ENCODE assay signal across 16 cellular contexts in the genomic region with DNA sequence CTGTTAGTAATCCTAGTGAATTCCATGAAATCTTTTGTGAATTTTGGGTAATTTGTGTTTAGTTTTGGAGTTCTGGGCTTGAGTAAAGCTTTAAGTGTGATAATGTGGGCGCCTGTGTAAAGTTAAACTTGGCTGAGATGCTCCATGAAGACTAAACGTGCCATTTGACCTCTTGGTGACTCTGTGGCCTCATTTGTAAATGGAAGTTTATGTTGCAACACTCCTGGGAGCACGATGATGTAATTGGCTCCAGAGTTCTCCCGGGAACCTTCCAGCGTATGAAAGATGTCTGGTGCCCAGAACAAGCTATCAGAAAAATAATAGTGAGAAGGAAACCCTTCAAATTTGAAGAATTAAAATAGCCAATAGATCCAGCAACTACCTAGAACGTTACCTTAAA.
DNase-seq lines count a peak whose midpoint lies in the region; TF ChIP-seq lines count a peak whose summit lies in the region.
"Had no signal": no experiment of that assay in that cellular context is flagged by ENCODE, and none has a peak within 500 bp of the region (broad histone marks: within the 10 kb centered on the region; RNA-seq: fewer than 3 reads in every experiment).

No MANE protein-coding gene starts in this region.

- DNase-seq in NCI-H226 = peak; percentile 5
- DNase-seq in fibroblast of peridontal ligament (ENCODE audit: extremely low read depth) = peak; percentile 70
- DNase-seq in myocyte (ENCODE audit: low read depth) = peak; percentile 50
- no peak for DNase-seq in foreskin melanocyte
- no peak for DNase-seq in endodermal cell
- no peak for DNase-seq in COR-L47 (lab: John Stamatoyannopoulos, UW)
- no peak for DNase-seq in dermis blood vessel endothelial cell
- DNase-seq: activated naive CD4-positive, alpha-beta T cell treated with anti-CD3 and anti-CD28 coated beads for 36 hours; central memory CD4-positive, alpha-beta T cell; GOT3; NCI-H146; NCI-H524 treated with DMSO at 0.1 percent for 48 hours; stimulated activated naive CD4-positive, alpha-beta T cell treated with Interleukin-2 at 50 U/mL for 16 hours had no signal

- H3K4me1 ChIP-seq in ACC112 (ENCODE audit: control insufficient read depth, insufficient read depth, low read length, unreplicated experiment) (peaks cover 45% of the 10 kb centered on the region), endodermal cell (ENCODE audit: control insufficient read depth, insufficient read depth, low read length) (no peaks in the 10 kb centered on the region)

- no peaks in the 10 kb centered on the region for H3K9me3 ChIP-seq in endodermal cell (ENCODE audit: control insufficient read depth, low read length)

- H3K9ac ChIP-seq in endodermal cell (ENCODE audit: extremely low read depth, low read length, poor library complexity, severe bottlenecking) = no peak overlapping the region

- TF ChIP-seq CTCF in endodermal cell (conservative IDR thresholded peaks at IDR 0.05) = no peak

- no peak overlapping the region for H3K4me3 Mint-ChIP-seq in endodermal cell
- H3K4me3 Mint-ChIP-seq: activated naive CD4-positive, alpha-beta T cell treated with anti-CD3 and anti-CD28 coated beads for 36 hours; neural crest cell had no signal

- WGBS in endodermal cell (ENCODE audit: insufficient coverage in 1 of 2, insufficient read length in 1 of 2), 2 experiments = 85% methylated on average over 5 to 6 of the region's 6 CpGs

- H3K27me3 ChIP-seq in ACC112 (ENCODE audit: insufficient read depth, low read length) (no peaks in the 10 kb centered on the region), endodermal cell (ENCODE audit: control insufficient read depth, insufficient read depth, low read length, poor library complexity, severe bottlenecking) (no peaks in the 10 kb centered on the region)

- H3K79me2 ChIP-seq in ACC112 (ENCODE audit: control insufficient read depth, insufficient read depth, low read length, unreplicated experiment) = no peaks in the 10 kb centered on the region

- H3K36me3 ChIP-seq in ACC112 (ENCODE audit: insufficient read depth, low read length) = no peaks in the 10 kb centered on the region
- no peaks in the 10 kb centered on the region for H3K36me3 ChIP-seq in endodermal cell (ENCODE audit: control insufficient read depth, insufficient read depth, low read length)

- H3K4me3 ChIP-seq in ACC112 (ENCODE audit: low read depth, low read length) = no peak overlapping the region
- no peak overlapping the region for H3K4me3 ChIP-seq in endodermal cell (ENCODE audit: low read length)
- H3K4me3 ChIP-seq: lung had no signal

- no peak overlapping the region for H3K27ac Mint-ChIP-seq in endodermal cell
- H3K27ac Mint-ChIP-seq: activated naive CD4-positive, alpha-beta T cell treated with anti-CD3 and anti-CD28 coated beads for 36 hours had no signal

- no peaks in the 10 kb centered on the region for H3K27me3 Mint-ChIP-seq in endodermal cell (ENCODE audit: insufficient read depth)

- no peaks in the 10 kb centered on the region for H3K9me3 Mint-ChIP-seq in endodermal cell
- H3K9me3 Mint-ChIP-seq: activated naive CD4-positive, alpha-beta T cell treated with anti-CD3 and anti-CD28 coated beads for 36 hours had no signal

- H3K4me1 Mint-ChIP-seq in endodermal cell = no peaks in the 10 kb centered on the region

- no peaks in the 10 kb centered on the region for H3K36me3 Mint-ChIP-seq in endodermal cell (ENCODE audit: low read depth)

- peak overlapping the region; percentile 47; the same call in 1 of the 2 replicates for H3K27ac ChIP-seq in ACC112 (ENCODE audit: low read depth, low read length)
- H3K27ac ChIP-seq in endodermal cell (ENCODE audit: low read depth, low read length) = no peak overlapping the region

- no peak overlapping the region for H2AFZ ChIP-seq in ACC112 (ENCODE audit: low read length, unreplicated experiment)

Comparison
In these comparisons a context has a peak if more than half of its experiments do, and no peak if none do; other contexts are left out.
1. DNase-seq: peak in NCI-H226 (single experiment), fibroblast of peridontal ligament (single experiment) and myocyte (single experiment); none in foreskin melanocyte (single experiment), endodermal cell (single experiment), COR-L47 (single experiment) and dermis blood vessel endothelial cell (single experiment).